In the genomic region with DNA sequence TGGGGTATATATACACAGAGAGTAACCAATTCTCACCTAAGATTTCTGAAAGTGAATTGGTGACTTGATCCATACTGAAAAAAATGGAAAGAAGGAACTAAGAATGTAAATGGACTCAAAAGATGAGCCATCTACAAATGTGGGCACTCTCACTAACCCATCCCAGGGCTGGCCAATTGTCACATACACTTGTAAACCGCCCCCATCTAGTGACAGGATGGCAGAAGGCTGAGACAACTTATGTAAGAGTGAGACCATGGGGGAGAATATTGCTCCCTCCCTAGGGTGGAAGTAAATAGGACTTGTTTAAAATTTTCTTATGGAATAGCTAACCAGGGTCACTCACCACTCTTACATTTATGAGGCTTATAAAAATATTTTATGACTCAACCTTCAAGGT, we compare ENCODE assay signal across 23 cellular contexts.
"Had no signal": no experiment of that assay in that cellular context is flagged by ENCODE, and none has a peak within 500 bp of the region (broad histone marks: within the 10 kb centered on the region; RNA-seq: fewer than 3 reads in every experiment).

No MANE protein-coding gene starts in this region.

- H3K36me3 ChIP-seq: colonic mucosa, right lobe of liver, suprapubic skin, thyroid gland, uterus had no signal

- H3K27me3 Mint-ChIP-seq: naive B cell had no signal

- H3K4me1 ChIP-seq: colonic mucosa, psoas muscle, right lobe of liver, suprapubic skin, thyroid gland, uterus had no signal

- H3K4me3 Mint-ChIP-seq: naive B cell; nephron; stimulated activated effector memory CD8-positive, alpha-beta T cell treated with anti-CD3 and anti-CD28 coated beads, Interleukin-12 subunit alpha, Interleukin-12 subunit beta, amount 100 ng/mL, for 72 hours; type B pancreatic cell had no signal

- H3K27ac Mint-ChIP-seq: naive B cell; nephron; stimulated activated effector memory CD8-positive, alpha-beta T cell treated with anti-CD3 and anti-CD28 coated beads, Interleukin-12 subunit alpha, Interleukin-12 subunit beta, amount 100 ng/mL, for 72 hours; type B pancreatic cell had no signal

- H3K9me3 ChIP-seq: colonic mucosa, psoas muscle, right lobe of liver, suprapubic skin, thyroid gland, uterus had no signal

- H2AFZ ChIP-seq: hepatocyte had no signal

- DNase-seq: colonic mucosa; dermis blood vessel endothelial cell; erythroblast; foreskin melanocyte; head of caudate nucleus; islet precursor cell; left ventricle myocardium superior; mesenchymal stem cell; naive B cell; psoas muscle; retina; right lobe of liver; stimulated activated CD4-positive, alpha-beta T cell treated with anti-CD3 and anti-CD28 coated beads, Interleukin-4, amount 100 ng/mL, for 1 hour; stimulated activated CD8-positive, alpha-beta memory T cell treated with anti-CD3 and anti-CD28 coated beads, Interleukin-4, amount 100 ng/mL, for 48 hours; stimulated activated naive CD8-positive, alpha-beta T cell treated with anti-CD3 and anti-CD28 coated beads, Interleukin-15, Interleukin-2, amounts not matched to agents 100 U/mL and 50 U/mL, for 24 hours; thyroid gland; uterus had no signal

- H3K27me3 ChIP-seq: colonic mucosa, hepatocyte, right lobe of liver, suprapubic skin, thyroid gland, uterus had no signal

- H3K79me2 ChIP-seq: hepatocyte had no signal

- H3K9me3 Mint-ChIP-seq: nephron, type B pancreatic cell had no signal

- H3K27ac ChIP-seq: colonic mucosa, hepatocyte, psoas muscle, right lobe of liver, suprapubic skin, thyroid gland, uterus had no signal

- H3K4me2 ChIP-seq: hepatocyte had no signal

- H3K4me1 Mint-ChIP-seq: naive B cell; stimulated activated effector memory CD8-positive, alpha-beta T cell treated with anti-CD3 and anti-CD28 coated beads, Interleukin-12 subunit alpha, Interleukin-12 subunit beta, amount 100 ng/mL, for 72 hours had no signal

- H3K36me3 Mint-ChIP-seq: naive B cell; stimulated activated effector memory CD8-positive, alpha-beta T cell treated with anti-CD3 and anti-CD28 coated beads, Interleukin-12 subunit alpha, Interleukin-12 subunit beta, amount 100 ng/mL, for 72 hours; type B pancreatic cell had no signal

- H3K4me3 ChIP-seq: colonic mucosa, hepatocyte, lung, psoas muscle, right lobe of liver, suprapubic skin, thyroid gland, uterus had no signal
